Comparison of ENCODE assay signal across 22 cellular contexts in genomic region chr16:51813609-51814008, GRCh38.
DNase-seq lines count a peak whose midpoint lies in the region; ATAC-seq and TF ChIP-seq lines count a peak whose summit lies in the region.
"Had no signal": no experiment of that assay in that cellular context is flagged by ENCODE, and none has a peak within 500 bp of the region (broad histone marks: within the 10 kb centered on the region; RNA-seq: fewer than 3 reads in every experiment).

No MANE protein-coding gene starts in this region.

- H3K27ac ChIP-seq in 22Rv1 (no peak overlapping the region), Panc1 (ENCODE audit: low read length) (no peak overlapping the region), gastrocnemius medialis (no peak overlapping the region)
- H3K27ac ChIP-seq: ascending aorta, left lung, ovary, RWPE1 had no signal

- in situ Hi-C loops in Panc1 (cut with HindIII; ENCODE audit: low pct_unique_long_range_greater_than_20kb, low sequenced_read_pairs): no loop called here
- in situ Hi-C loops in gastrocnemius medialis (cut with MboI; ENCODE audit: low sequenced_read_pairs in 4 of 4): no loop called here

- BruUV-seq in Panc1 (replicated peaks; lab: Mats Ljungman, UMichigan): no TSS peak

- CTCF ChIA-PET in Panc1 (lab: Charles Lee): no interaction called here

- no peak overlapping the region for H3K4me3 ChIP-seq in Panc1 (ENCODE audit: low read depth in 2 of 2, low read length in 2 of 2)
- H3K4me3 ChIP-seq in fibroblast of the aortic adventitia (ENCODE audit: low read depth, low read length): no peak overlapping the region
- no peak overlapping the region for H3K4me3 ChIP-seq in gastrocnemius medialis
- H3K4me3 ChIP-seq: ascending aorta, left lung, ovary had no signal

- no peak for TF ChIP-seq POLR2A in gastrocnemius medialis (IDR thresholded peaks at IDR 0.05)

- POLR2A ChIA-PET in Panc1 (lab: Charles Lee): no interaction called here

- H3K9me3 ChIP-seq in Panc1 (ENCODE audit: control insufficient read depth, insufficient read depth, low read depth, low read length) (no peaks in the 10 kb centered on the region), gastrocnemius medialis (no peaks in the 10 kb centered on the region)
- H3K9me3 ChIP-seq: ascending aorta, Caco-2, left lung, ovary had no signal

- intact Hi-C loops in Panc1 (cut with micrococcal nuclease; ENCODE audit: unreplicated experiment): no loop called here
- intact Hi-C loops in gastrocnemius medialis (cut with DNase I; ENCODE audit: low total_unique reads): no loop called here

- H3K36me3 ChIP-seq in Panc1 (ENCODE audit: control insufficient read depth, insufficient read depth, low read length) (no peaks in the 10 kb centered on the region), gastrocnemius medialis (no peaks in the 10 kb centered on the region)
- H3K36me3 ChIP-seq: ascending aorta, left lung, ovary had no signal

- H3K4me1 ChIP-seq in Panc1 (ENCODE audit: control insufficient read depth, insufficient read depth, low read length): no peaks in the 10 kb centered on the region
- H3K4me1 ChIP-seq in gastrocnemius medialis: no peaks in the 10 kb centered on the region
- H3K4me1 ChIP-seq: ascending aorta, Caco-2, left lung had no signal

- H3K27me3 ChIP-seq in Panc1 (ENCODE audit: control insufficient read depth, insufficient read depth, low read length) (no peaks in the 10 kb centered on the region), gastrocnemius medialis (no peaks in the 10 kb centered on the region)
- H3K27me3 ChIP-seq: ascending aorta, left lung, ovary had no signal

- ATAC-seq in Panc1 (no peak), gastrocnemius medialis (no peak)
- ATAC-seq: activated CD4-positive, CD25-positive, alpha-beta regulatory T cell treated with anti-CD3 and anti-CD28 coated beads, Interleukin-2, amount 50 U/mL, for 24 hours; esophagus mucosa; left lung had no signal

- DNase-seq in Panc1 (ENCODE audit: low read depth, low spot score) (no peak), fibroblast of the aortic adventitia (ENCODE audit: low read depth) (no peak), gastrocnemius medialis (no peak), dermis blood vessel endothelial cell (no peak), activated gamma-delta T cell (lab: John Stamatoyannopoulos, UW) (no peak)
- no peak for DNase-seq in activated CD4-positive, CD25-positive, alpha-beta regulatory T cell treated with anti-CD3 and anti-CD28 coated beads, Interleukin-2, amount 50 U/mL, for 72 hours
- DNase-seq: activated naive CD4-positive, alpha-beta T cell treated with anti-CD3 and anti-CD28 coated beads for 36 hours; cortex of kidney; hypothalamus; left lung; NCI-H1930; NCI-H524; ovary; stimulated activated CD4-positive, alpha-beta T cell treated with anti-CD3 and anti-CD28 coated beads, Interleukin-4, amount 100 ng/mL, for 24 hours; stimulated activated CD8-positive, alpha-beta memory T cell treated with anti-CD3 and anti-CD28 coated beads, Interleukin-4, amount 100 ng/mL, for 48 hours had no signal

- TF ChIP-seq CTCF in 22Rv1 (IDR thresholded peaks at IDR 0.05) (peak; percentile 16; the same call in 1 of the 2 replicates), GM12872 (IDR thresholded peaks at IDR 0.05; ENCODE audit: insufficient read depth, low read depth, low read length) (0 out of 3 replicates have a peak, but pooled peaks have one; percentile 10), Panc1 (IDR thresholded peaks at IDR 0.05) (peak; percentile 26; the same call in 1 of the 2 replicates), fibroblast of the aortic adventitia (IDR thresholded peaks at IDR 0.05; ENCODE audit: insufficient read depth, low read length) (peak; percentile 4), gastrocnemius medialis (IDR thresholded peaks at IDR 0.05 in 4 of 5, conservative IDR thresholded peaks at IDR 0.05 in 1 of 5) (no peak)

Comparison
In these comparisons a context has a peak if more than half of its experiments do, and no peak if none do; other contexts are left out.
1. CTCF ChIP-seq: peak in 22Rv1 (single experiment), GM12872 (single experiment), Panc1 (single experiment) and fibroblast of the aortic adventitia (single experiment); none in gastrocnemius medialis (0 of 5).